13 cellular contexts compared by ENCODE assay signal in genomic region chr9:95077766-95078382, GRCh38.
DNase-seq lines count a peak whose midpoint lies in the region; ATAC-seq and TF ChIP-seq lines count a peak whose summit lies in the region.
"Had no signal": no experiment of that assay in that cellular context is flagged by ENCODE, and none has a peak within 500 bp of the region (broad histone marks: within the 10 kb centered on the region; RNA-seq: fewer than 3 reads in every experiment).

No MANE protein-coding gene starts in this region.

- no peak overlapping the region for H3K27ac Mint-ChIP-seq in MCF 10A (ENCODE audit: low read depth, unreplicated experiment)
- H3K27ac Mint-ChIP-seq: stimulated activated naive CD8-positive, alpha-beta T cell treated with anti-CD3 and anti-CD28 coated beads, Interleukin-15, Interleukin-2, amounts not matched to agents 100 ng/mL and 50 ng/mL, for 24 hours had no signal

- peaks cover 24 to 34% of the 10 kb centered on the region in 2 donors for H3K4me1 ChIP-seq in left lung
- peaks cover 0 to 100% (median 96%) of the 10 kb centered on the region in 4 donors for H3K4me1 ChIP-seq in sigmoid colon

- WGBS in sigmoid colon, 2 donors = 77 to 80% methylated on average over 17 of the region's 17 CpGs

- POLR2A ChIA-PET in MCF 10A (lab: Yijun Ruan, JAX) = no interaction called here

- no peak for TF ChIP-seq POLR2A in sigmoid colon (IDR thresholded peaks at IDR 0.05)

- H3K36me3 Mint-ChIP-seq in MCF 10A (ENCODE audit: insufficient read depth, unreplicated experiment) = peaks cover 90% of the 10 kb centered on the region

- intact Hi-C loops in Right ventricle myocardium superior (cut with DNase I) (no loop called here), Right ventricle myocardium inferior (cut with DNase I) (no loop called here), left lung (cut with DNase I) (no loop called here), sigmoid colon (cut with DNase I) (no loop called here), MCF 10A (cut with micrococcal nuclease) (no loop called here)

- no peak for TF ChIP-seq EP300 in sigmoid colon (IDR thresholded peaks at IDR 0.05)

- TF ChIP-seq CTCF in left lung (IDR thresholded peaks at IDR 0.05) (no peak), sigmoid colon (IDR thresholded peaks at IDR 0.05) (no peak), MCF 10A (IDR thresholded peaks at IDR 0.05; ENCODE audit: unreplicated experiment) (no peak)

- H3K9me3 ChIP-seq in left lung (no peaks in the 10 kb centered on the region), sigmoid colon (no peaks in the 10 kb centered on the region)

- ATAC-seq in Right ventricle myocardium superior (ENCODE audit: poor library complexity) (no peak), Right ventricle myocardium inferior (no peak), left lung (no peak)
- ATAC-seq: effector memory CD8-positive, alpha-beta T cell had no signal

- H3K4me3 ChIP-seq in left lung (no peak overlapping the region), sigmoid colon (peak overlapping the region in 2 of 4 donors; percentile 1 to 3)

- H3K27ac ChIP-seq in left lung = peak overlapping the region; percentile 33 to 48
- peak overlapping the region; percentile 77 to 99 (median 86) for H3K27ac ChIP-seq in sigmoid colon

- peaks cover 0 to 27% of the 10 kb centered on the region in 2 donors for H3K36me3 ChIP-seq in left lung
- H3K36me3 ChIP-seq in sigmoid colon = peaks cover 10 to 43% (median 18%) of the 10 kb centered on the region in 4 donors

- no peaks in the 10 kb centered on the region for H3K27me3 ChIP-seq in left lung
- no peaks in the 10 kb centered on the region for H3K27me3 ChIP-seq in sigmoid colon

- H3K9me3 Mint-ChIP-seq in MCF 10A (ENCODE audit: unreplicated experiment) = no peaks in the 10 kb centered on the region
- H3K9me3 Mint-ChIP-seq: effector memory CD8-positive, alpha-beta T cell; stimulated activated naive CD8-positive, alpha-beta T cell treated with anti-CD3 and anti-CD28 coated beads, Interleukin-15, Interleukin-2, amounts not matched to agents 100 ng/mL and 50 ng/mL, for 24 hours had no signal

- DNase-seq in Right ventricle myocardium superior (peak; percentile 55), Right ventricle myocardium inferior (ENCODE audit: missing footprints) (no peak), left lung (no peak), sigmoid colon (peak; percentile 62), NCI-H2107 (lab: John Stamatoyannopoulos, UW) (no peak), MCF 10A (ENCODE audit: unreplicated experiment) (no peak), epidermal melanocyte (ENCODE audit: insufficient read length, low spot score) (no peak), inferior parietal cortex (ENCODE audit: extremely low spot score) (no peak)
- DNase-seq: activated CD4-positive, CD25-positive, alpha-beta regulatory T cell; activated T-cell treated with anti-CD3 and anti-CD28 coated beads for 4 hours; effector memory CD8-positive, alpha-beta T cell; OCI-M1 had no signal

- CTCF ChIA-PET in MCF 10A (lab: Yijun Ruan, JAX) = interaction anchor here (0.5 to 2.0 kb wide), 4 partner anchors 36 to 295 kb away, joined by 3 to 7 read pairs (median 4); no protein-coding TSS in a partner anchor

- H3K4me1 Mint-ChIP-seq in MCF 10A (ENCODE audit: insufficient read depth, unreplicated experiment) = peaks cover 5% of the 10 kb centered on the region

- no TSS peak for BruUV-seq in MCF 10A (replicated peaks; lab: Mats Ljungman, UMichigan)

- H3K4me3 Mint-ChIP-seq in MCF 10A (ENCODE audit: unreplicated experiment) = no peak overlapping the region
- H3K4me3 Mint-ChIP-seq: effector memory CD8-positive, alpha-beta T cell; stimulated activated naive CD8-positive, alpha-beta T cell treated with anti-CD3 and anti-CD28 coated beads, Interleukin-15, Interleukin-2, amounts not matched to agents 100 ng/mL and 50 ng/mL, for 24 hours had no signal

- no peaks in the 10 kb centered on the region for H3K27me3 Mint-ChIP-seq in MCF 10A (ENCODE audit: insufficient read depth, unreplicated experiment)
- H3K27me3 Mint-ChIP-seq: effector memory CD8-positive, alpha-beta T cell; stimulated activated naive CD8-positive, alpha-beta T cell treated with anti-CD3 and anti-CD28 coated beads, Interleukin-15, Interleukin-2, amounts not matched to agents 100 ng/mL and 50 ng/mL, for 24 hours had no signal

Comparison
In these comparisons a context has a peak if more than half of its experiments do, and no peak if none do; other contexts are left out.
1. DNase-seq: peak in Right ventricle myocardium superior (single experiment) and sigmoid colon (single experiment); none in Right ventricle myocardium inferior (single experiment), left lung (0 of 2), NCI-H2107 (single experiment), MCF 10A (single experiment), epidermal melanocyte (single experiment) and inferior parietal cortex (single experiment).